ENCODE assay signal across 15 cellular contexts in genomic region chr7:139765143-139765542, GRCh38. TPM values are rescaled to one million over a fixed set of nuclear protein-coding genes. Genes with fewer than 3 reads are reported as not detected.
DNase-seq lines count a peak whose midpoint lies in the region; ATAC-seq, FAIRE-seq and TF ChIP-seq lines count a peak whose summit lies in the region.
"Had no signal": no experiment of that assay in that cellular context is flagged by ENCODE, and none has a peak within 500 bp of the region (broad histone marks: within the 10 kb centered on the region; RNA-seq: fewer than 3 reads in every experiment).

No MANE protein-coding gene starts in this region.

- no peaks in the 10 kb centered on the region for H3K27me3 Mint-ChIP-seq in naive thymus-derived CD4-positive, alpha-beta T cell
- H3K27me3 Mint-ChIP-seq in osteocyte (ENCODE audit: unreplicated experiment): no peaks in the 10 kb centered on the region

- H3K27ac ChIP-seq in HepG2 (ENCODE audit: extremely low read length, insufficient read depth, low read length) (no peak overlapping the region), right lobe of liver (no peak overlapping the region), K562 (ENCODE audit: extremely low read depth, low read depth, low read length) (no peak overlapping the region)
- no peak overlapping the region for H3K27ac ChIP-seq in naive thymus-derived CD4-positive, alpha-beta T cell (ENCODE audit: low read depth, low read length)
- H3K27ac ChIP-seq: C4-2B had no signal

- 73% methylated on average over 2 of the region's 2 CpGs for WGBS in HepG2 (ENCODE audit: low lambda C conversion rate)
- 39% methylated on average over 2 of the region's 2 CpGs for WGBS in right lobe of liver (ENCODE audit: insufficient coverage, low coverage, low lambda C conversion rate, missing lambda C conversion rate)
- 19% methylated on average over 2 of the region's 2 CpGs for WGBS in K562 (ENCODE audit: insufficient coverage, low coverage, missing lambda C conversion rate)

- in situ Hi-C loops in HepG2 (cut with HindIII; ENCODE audit: extremely low pct_ligation_motif_present, low pct_unique_long_range_greater_than_20kb) (no loop called here), K562 (cut with MboI) (no loop called here)

- peaks cover 4% of the 10 kb centered on the region for H3K9me1 ChIP-seq in K562 (ENCODE audit: control insufficient read depth, insufficient read depth, low read length)

- DNase-seq in HepG2 (ENCODE audit: low spot score): no peak
- no peak for DNase-seq in right lobe of liver
- DNase-seq in K562 (ENCODE audit: extremely low read depth in 1 of 4, low spot score in 3 of 4): no peak
- DNase-seq in naive thymus-derived CD4-positive, alpha-beta T cell: no peak
- no peak for DNase-seq in osteocyte (ENCODE audit: extremely low spot score, unreplicated experiment)
- DNase-seq in DMS79 treated with DMSO at 0.1 percent for 48 hours (lab: John Stamatoyannopoulos, UW): no peak
- no peak for DNase-seq in foreskin melanocyte
- DNase-seq: BE2C; Caco-2; CD8-positive, alpha-beta T cell; GF-D8 had no signal

- BruUV-seq in HepG2 (replicated peaks; lab: Mats Ljungman, UMichigan) (no TSS peak), K562 (replicated peaks; lab: Mats Ljungman, UMichigan) (no TSS peak)

- CTCF ChIA-PET in HepG2 (lab: Yijun Ruan, JAX; ENCODE audit: low intra/inter-chr PET ratio, low total read pairs) (no interaction called here), K562 (lab: Yijun Ruan, JAX; ENCODE audit: low intra/inter-chr PET ratio) (no interaction called here)
- CTCF ChIA-PET in naive thymus-derived CD4-positive, alpha-beta T cell (lab: Charles Lee): interaction anchor here (1.1 kb wide), 1 partner anchor 12 kb away, joined by 3 read pairs; no protein-coding TSS in a partner anchor

- peaks cover 56% of the 10 kb centered on the region for H3K4me1 ChIP-seq in HepG2 (ENCODE audit: insufficient read depth, low read length)
- H3K4me1 ChIP-seq in right lobe of liver: peaks cover 0 to 49% (median 12%) of the 10 kb centered on the region in 4 donors
- peaks cover 0 to 3% of the 10 kb centered on the region in 2 experiments; a peak in 3 of 5 replicates for H3K4me1 ChIP-seq in K562 (replicated peaks in 1 of 2; ENCODE audit: control insufficient read depth in 2 of 2, insufficient read depth in 2 of 2, low read length in 2 of 2)
- peaks cover 29 to 49% of the 10 kb centered on the region in 2 donors for H3K4me1 ChIP-seq in naive thymus-derived CD4-positive, alpha-beta T cell (ENCODE audit: control insufficient read depth in 2 of 2, insufficient read depth in 2 of 2, low read length in 2 of 2)
- H3K4me1 ChIP-seq: BE2C, Caco-2, HAP-1 had no signal

- H3K9me3 ChIP-seq in HepG2 (ENCODE audit: low read length) (no peaks in the 10 kb centered on the region), right lobe of liver (no peaks in the 10 kb centered on the region), K562 (replicated peaks; ENCODE audit: control insufficient read depth, insufficient read depth, low read depth, low read length) (no peaks in the 10 kb centered on the region)
- H3K9me3 ChIP-seq in naive thymus-derived CD4-positive, alpha-beta T cell (ENCODE audit: control insufficient read depth in 2 of 3, low read length in 3 of 3): no peaks in the 10 kb centered on the region
- H3K9me3 ChIP-seq: BE2C, Caco-2, HAP-1 had no signal

- no peak for TF ChIP-seq RAD21 in HepG2 (CRISPR knock-in tag; IDR thresholded peaks at IDR 0.05)
- no peak for TF ChIP-seq RAD21 in K562 (CRISPR knock-in tag; conservative IDR thresholded peaks at IDR 0.05 in 1 of 2, IDR thresholded peaks at IDR 0.05 in 1 of 2)

- H3K9me3 Mint-ChIP-seq in naive thymus-derived CD4-positive, alpha-beta T cell: no peaks in the 10 kb centered on the region
- peaks cover 4% of the 10 kb centered on the region for H3K9me3 Mint-ChIP-seq in osteocyte (ENCODE audit: unreplicated experiment)
- H3K9me3 Mint-ChIP-seq: CD8-positive, alpha-beta T cell had no signal

- H2AFZ ChIP-seq in HepG2 (ENCODE audit: low read length): no peak overlapping the region
- no peak overlapping the region for H2AFZ ChIP-seq in K562 (ENCODE audit: low read depth, low read length)

- peak overlapping the region in 2 of 10 donors; percentile 12 to 20 for H3K4me3 Mint-ChIP-seq in naive thymus-derived CD4-positive, alpha-beta T cell
- no peak overlapping the region for H3K4me3 Mint-ChIP-seq in osteocyte (ENCODE audit: unreplicated experiment)
- H3K4me3 Mint-ChIP-seq: CD8-positive, alpha-beta T cell had no signal

- intact Hi-C loops in HepG2 (cut with micrococcal nuclease; ENCODE audit: unreplicated experiment): no loop called here
- intact Hi-C loops in right lobe of liver (cut with DNase I): no loop called here
- intact Hi-C loops in K562 (cut with micrococcal nuclease): no loop called here
- intact Hi-C loops in naive thymus-derived CD4-positive, alpha-beta T cell (cut with micrococcal nuclease): loop anchor here in 1 of 2 donors (5.0 kb wide), 1 partner anchor 297 kb away; the partner anchor contains the start of gene PARP12

- no peak for TF ChIP-seq POLR2A in HepG2 (IDR thresholded peaks at IDR 0.05; ENCODE audit: insufficient read depth in 1 of 2, low read depth in 2 of 2, low read length in 2 of 2)
- TF ChIP-seq POLR2A in right lobe of liver (IDR thresholded peaks at IDR 0.05): no peak
- no peak for TF ChIP-seq POLR2A in K562 (conservative IDR thresholded peaks at IDR 0.05)

- no peak overlapping the region for H3K4me3 ChIP-seq in HepG2 (replicated peaks in 1 of 3; ENCODE audit: insufficient read depth in 1 of 3, low read depth in 2 of 3, low read length in 3 of 3)
- no peak overlapping the region for H3K4me3 ChIP-seq in right lobe of liver
- no peak overlapping the region for H3K4me3 ChIP-seq in K562
- no peak overlapping the region for H3K4me3 ChIP-seq in naive thymus-derived CD4-positive, alpha-beta T cell (ENCODE audit: low read length)
- H3K4me3 ChIP-seq: HAP-1 had no signal

- no peak overlapping the region for H3K4me2 ChIP-seq in HepG2 (ENCODE audit: low read depth, low read length)
- H3K4me2 ChIP-seq in K562 (ENCODE audit: insufficient read depth, low read length): no peak overlapping the region

- POLR2A ChIA-PET in HepG2 (lab: Yijun Ruan, JAX) (no interaction called here), K562 (lab: Yijun Ruan, JAX) (interaction anchor here (0.6 to 1.6 kb wide), 4 partner anchors 9 to 40 kb away, joined by 3 to 4 read pairs (median 4); no protein-coding TSS in a partner anchor)
- POLR2A ChIA-PET in naive thymus-derived CD4-positive, alpha-beta T cell (lab: Charles Lee): no interaction called here

- TF ChIP-seq CTCF in HepG2 (CRISPR knock-in tag; IDR thresholded peaks at IDR 0.05) (no peak), right lobe of liver (IDR thresholded peaks at IDR 0.05) (no peak), K562 (IDR thresholded peaks at IDR 0.05 in 2 of 3, conservative IDR thresholded peaks at IDR 0.05 in 1 of 3; ENCODE audit: insufficient read depth in 2 of 3, low read depth in 1 of 3, low read length in 3 of 3) (no peak), osteocyte (IDR thresholded peaks at IDR 0.05) (no peak)

- H3K36me3 Mint-ChIP-seq in naive thymus-derived CD4-positive, alpha-beta T cell: peaks cover 8 to 41% (median 26%) of the 10 kb centered on the region in 5 donors
- H3K36me3 Mint-ChIP-seq in osteocyte (ENCODE audit: unreplicated experiment): peaks cover 24% of the 10 kb centered on the region

- H4K20me1 ChIP-seq in HepG2 (ENCODE audit: insufficient read depth, low read length) (peaks cover 42% of the 10 kb centered on the region), K562 (replicated peaks; ENCODE audit: control insufficient read depth, insufficient read depth, low read length) (peaks cover 34% of the 10 kb centered on the region)

- H3K9ac ChIP-seq in HepG2 (ENCODE audit: insufficient read depth, low read depth, low read length) (no peak overlapping the region), K562 (ENCODE audit: insufficient read depth in 1 of 2, low read depth in 2 of 2, low read length in 2 of 2) (no peak overlapping the region)

- H3K36me3 ChIP-seq in HepG2 (replicated peaks in 1 of 2; ENCODE audit: control insufficient read depth in 1 of 2, insufficient read depth in 2 of 2, low read length in 2 of 2): peaks cover 5 to 45% of the 10 kb centered on the region in 2 experiments; a peak in 3 of 5 replicates
- no peaks in the 10 kb centered on the region for H3K36me3 ChIP-seq in right lobe of liver
- H3K36me3 ChIP-seq in K562 (ENCODE audit: control insufficient read depth, insufficient read depth, low read length): peaks cover 7% of the 10 kb centered on the region; the same call in 1 of the 3 replicates
- H3K36me3 ChIP-seq in naive thymus-derived CD4-positive, alpha-beta T cell (ENCODE audit: control insufficient read depth in 2 of 3, insufficient read depth in 3 of 3, low read length in 3 of 3): no peaks in the 10 kb centered on the region
- H3K36me3 ChIP-seq: BE2C, HAP-1 had no signal

- H3K27me3 ChIP-seq in HepG2 (ENCODE audit: control insufficient read depth in 1 of 2, insufficient read depth in 2 of 2, low read length in 2 of 2) (no peaks in the 10 kb centered on the region), right lobe of liver (no peaks in the 10 kb centered on the region), K562 (ENCODE audit: control insufficient read depth in 2 of 2, insufficient read depth in 2 of 2, low read length in 2 of 2) (no peaks in the 10 kb centered on the region; a peak in 1 of 5 replicates)
- no peaks in the 10 kb centered on the region for H3K27me3 ChIP-seq in naive thymus-derived CD4-positive, alpha-beta T cell (ENCODE audit: control insufficient read depth in 2 of 2, insufficient read depth in 2 of 2, low read length in 2 of 2)
- H3K27me3 ChIP-seq: BE2C had no signal

- FAIRE-seq in HepG2 (lab: Jason Lieb, UNC) (no peak), K562 (lab: Jason Lieb, UNC) (no peak)
- FAIRE-seq: H1 had no signal

- peak overlapping the region in 7 of 9 donors; percentile 10 to 97 (median 88) for H3K27ac Mint-ChIP-seq in naive thymus-derived CD4-positive, alpha-beta T cell
- peak overlapping the region; percentile 56 for H3K27ac Mint-ChIP-seq in osteocyte (ENCODE audit: unreplicated experiment)
- H3K27ac Mint-ChIP-seq: CD8-positive, alpha-beta T cell had no signal

- TF ChIP-seq EP300 in HepG2 (IDR thresholded peaks at IDR 0.05; ENCODE audit: low read depth in 2 of 2, low read length in 2 of 2): no peak
- TF ChIP-seq EP300 in HepG2 (CRISPR knock-in tag; IDR thresholded peaks at IDR 0.05; ENCODE audit: borderline replicate concordance): no peak
- no peak for TF ChIP-seq EP300 in K562 (IDR thresholded peaks at IDR 0.05; ENCODE audit: low read length)

- peaks cover 52 to 95% (median 87%) of the 10 kb centered on the region in 7 donors for H3K4me1 Mint-ChIP-seq in naive thymus-derived CD4-positive, alpha-beta T cell
- peaks cover 95% of the 10 kb centered on the region for H3K4me1 Mint-ChIP-seq in osteocyte (ENCODE audit: unreplicated experiment)

- ATAC-seq in HepG2: no peak
- no peak for ATAC-seq in right lobe of liver
- no peak for ATAC-seq in K562
- no peak for ATAC-seq in naive thymus-derived CD4-positive, alpha-beta T cell
- no peak for ATAC-seq in SK-N-SH treated with all-trans-retinoic acid at 6 μM for 48 hours
- ATAC-seq: CD8-positive, alpha-beta T cell had no signal

- peaks cover 98% of the 10 kb centered on the region for H3K79me2 ChIP-seq in HepG2 (ENCODE audit: insufficient read depth, low read length)
- H3K79me2 ChIP-seq in K562 (ENCODE audit: control insufficient read depth, insufficient read depth, low read length): peaks cover 10% of the 10 kb centered on the region; the same call in 1 of the 3 replicates

RNA-seq across cellular contexts. Expression of gene HIPK2, which starts 12.7 kb away (rescaled TPM):
- total RNA-seq in HepG2 (2016; rRNA removed; fragmentation: Illumina TruSeq; extraction: Trizol): 14.4 and 25.9 TPM in 2 replicates
- 38.1 and 38.4 TPM in 2 replicates for total RNA-seq in HepG2 (2016; cell fraction: cytosol; rRNA removed; fragmentation: Illumina TruSeq; extraction: Trizol; ENCODE audit: low read depth)
- total RNA-seq in HepG2 (2016; cell fraction: insoluble cytoplasmic fraction; rRNA removed; fragmentation: Illumina TruSeq; extraction: Trizol): 13.8 and 20.2 TPM in 2 replicates
- total RNA-seq in HepG2 (2016; cell fraction: membrane; rRNA removed; fragmentation: Illumina TruSeq; extraction: Trizol): 26.7 and 27.9 TPM in 2 replicates
- 19.7 and 24.5 TPM in 2 replicates for total RNA-seq in HepG2 (2016; cell fraction: nucleus; rRNA removed; fragmentation: Illumina TruSeq; extraction: Trizol)
- 17.0 and 20.2 TPM in 2 replicates for polyA plus RNA-seq in HepG2 (2011; rRNA removed)
- polyA plus RNA-seq in HepG2 (2011; cell fraction: cytosol; rRNA removed): 11.5 and 11.7 TPM in 2 replicates
- 34.6 and 39.9 TPM in 2 replicates for polyA plus RNA-seq in HepG2 (2011; cell fraction: nucleus; rRNA removed)
- 18.0 and 18.2 TPM in 2 replicates for polyA plus RNA-seq in HepG2 (2012)
- polyA plus RNA-seq in HepG2 (2016; cell fraction: cytosol; fragmentation: Illumina TruSeq; extraction: Trizol; ENCODE audit: low read depth): 2.4 and 2.9 TPM in 2 replicates
- polyA plus RNA-seq in HepG2 (2016; cell fraction: insoluble cytoplasmic fraction; fragmentation: Illumina TruSeq; extraction: Trizol; ENCODE audit: low read depth): 15.0 and 20.1 TPM in 2 replicates
- polyA plus RNA-seq in HepG2 (2016; cell fraction: membrane; fragmentation: Illumina TruSeq; extraction: Trizol; ENCODE audit: low read depth): 5.5 and 6.5 TPM in 2 replicates
- polyA plus RNA-seq in HepG2 (2016; cell fraction: nucleus; fragmentation: Illumina TruSeq; extraction: Trizol; ENCODE audit: insufficient read depth, low read depth): 17.7 and 18.3 TPM in 2 replicates
- 10.5 and 48.8 TPM in 2 replicates for polyA minus RNA-seq in HepG2 (2011; rRNA and poly(A)+ RNA removed; ENCODE audit: low replicate concordance)
- 29.2 and 34.4 TPM in 2 replicates for polyA minus RNA-seq in HepG2 (2011; cell fraction: cytosol; rRNA and poly(A)+ RNA removed)
- polyA minus RNA-seq in HepG2 (2011; cell fraction: nucleus; rRNA and poly(A)+ RNA removed): 29.6 and 32.6 TPM in 2 replicates
- total RNA-seq in right lobe of liver: 10 to 100 TPM; 48.5 to 68.0 (median 59.6) TPM
- total RNA-seq in K562 (2011; cell fraction: chromatin; rRNA removed; ENCODE audit: low replicate concordance): 51.9 and 59.2 TPM in 2 replicates
- total RNA-seq in K562 (2011; cell fraction: nucleolus; rRNA removed): 15.1 and 17.3 TPM in 2 replicates
- 16.6 and 21.8 TPM in 2 replicates for total RNA-seq in K562 (2011; cell fraction: nucleoplasm; rRNA removed)
- total RNA-seq in K562 (2014; rRNA removed): 3.8 and 5.7 TPM in 2 replicates
- total RNA-seq in K562 (2014; rRNA removed; fragmentation: Illumina TruSeq; extraction: Trizol): 5.4 and 5.5 TPM in 2 replicates
- total RNA-seq in K562 (2015; rRNA removed; fragmentation: Illumina TruSeq; extraction: Trizol): 3.9 and 4.4 TPM in 2 replicates
- 17.5 and 19.8 TPM in 2 replicates for total RNA-seq in K562 (2021)
- polyA plus RNA-seq in K562 (2011; rRNA removed): 8.8 and 10.0 TPM in 2 replicates
- polyA plus RNA-seq in K562 (2011; cell fraction: cytosol; rRNA removed): 6.5 and 10.7 TPM in 2 replicates
- polyA plus RNA-seq in K562 (2011; cell fraction: nucleus; rRNA removed): 15.6 and 30.0 TPM in 2 replicates
- polyA plus RNA-seq in K562 (2012): 4.7 and 7.4 TPM in 2 replicates
- polyA plus RNA-seq in K562 (2014; fragmentation: Illumina TruSeq; extraction: Trizol): 9.9 and 10.1 TPM in 2 replicates
- polyA plus RNA-seq in K562 (2014; fragmentation: Nextera tagmentation; extraction: Ambion mirVana): 1 to 10 TPM in 1 of 2 experiments, under 1 TPM in 1; 0.69 to 1.6 TPM
- 5.1 and 5.5 TPM in 2 replicates for polyA plus RNA-seq in K562 (2014; rRNA removed)
- 31.9 and 34.7 TPM in 2 replicates for polyA minus RNA-seq in K562 (2011; rRNA and poly(A)+ RNA removed)
- 25.2 and 25.9 TPM in 2 replicates for polyA minus RNA-seq in K562 (2011; cell fraction: cytosol; rRNA and poly(A)+ RNA removed)
- 17.0 and 17.8 TPM in 2 replicates for polyA minus RNA-seq in K562 (2011; cell fraction: nucleus; rRNA and poly(A)+ RNA removed)
- 10 to 100 TPM; 27.3 to 44.0 (median 37.3) TPM for total RNA-seq in naive thymus-derived CD4-positive, alpha-beta T cell
- 1 to 10 TPM; 4.6 to 8.5 TPM for polyA plus RNA-seq in naive thymus-derived CD4-positive, alpha-beta T cell
- 90.8 and 96.9 TPM in 2 replicates for total RNA-seq in osteocyte

Comparison
In these comparisons a context has a peak if more than half of its experiments do, and no peak if none do; other contexts are left out.
1. Of the 241 proteins assayed by ChIP-seq in both HepG2 and K562: peak only in HepG2: none; only in K562: MAFG; in both: MAFF and MAFK; in neither: 238.